In the genomic region with DNA sequence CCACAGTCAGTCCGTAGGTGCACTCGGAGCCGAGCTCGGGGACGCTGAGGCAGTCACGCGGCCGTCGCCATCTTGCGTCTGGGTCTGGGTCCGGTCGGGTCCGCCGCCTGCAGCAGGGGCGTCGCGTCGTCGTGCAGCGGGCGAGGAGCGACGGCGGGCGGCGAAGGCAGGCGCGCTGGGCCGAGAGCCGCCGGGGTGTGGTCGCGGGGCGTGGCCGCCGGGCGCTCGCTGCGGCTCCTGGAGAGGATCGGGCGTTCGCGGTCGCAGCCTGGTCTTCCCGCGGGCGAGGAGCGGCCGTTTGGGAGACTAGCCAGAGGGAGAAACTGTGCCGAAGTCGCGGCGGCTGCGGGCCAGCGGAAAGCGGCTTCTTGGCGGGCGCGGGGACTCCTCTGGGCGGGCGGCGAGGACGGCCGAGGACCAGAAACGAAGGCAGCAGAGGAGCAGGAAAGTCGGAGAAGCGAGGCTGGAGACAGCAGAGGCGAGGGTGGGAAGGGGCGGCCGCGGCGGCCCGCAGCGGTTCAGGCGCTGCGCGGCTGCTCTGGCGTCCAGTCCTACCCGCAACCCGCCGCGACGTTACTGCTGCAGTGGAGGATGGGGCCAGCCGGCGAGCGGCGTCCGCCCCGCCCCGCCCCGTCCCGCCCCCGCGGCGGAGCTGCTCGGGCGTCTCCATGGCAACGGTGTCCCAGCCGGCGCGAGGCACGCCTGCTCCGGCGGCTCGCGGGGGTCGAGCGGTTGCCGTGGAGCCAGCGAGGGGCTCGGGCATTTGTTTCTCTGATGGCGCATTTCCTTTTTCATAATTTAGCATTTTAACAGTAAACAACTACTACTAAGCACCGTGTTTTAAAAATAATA, we compare ENCODE assay signal across 8 cellular contexts. TPM values are rescaled to one million over a fixed set of nuclear protein-coding genes. Genes with fewer than 3 reads are reported as not detected.
DNase-seq lines count a peak whose midpoint lies in the region; ATAC-seq, FAIRE-seq and TF ChIP-seq lines count a peak whose summit lies in the region.

Gene PNMA1 (minus strand): TSS at position 581 of the 852 bp plus-strand sequence. CDS start 745 bp downstream, outside the sequence.

- H3K36me3 ChIP-seq in keratinocyte (ENCODE audit: control insufficient read depth in 2 of 2, extremely low read depth in 1 of 2, insufficient read depth in 2 of 2, low read length in 2 of 2), result peaks cover 13 to 22% of the 10 kb centered on the region in 2 experiments

- H3K27me3 ChIP-seq in AG04450 (ENCODE audit: control insufficient read depth, insufficient read depth, low read length) (no peaks in the 10 kb centered on the region), keratinocyte (ENCODE audit: control insufficient read depth, extremely low read depth, insufficient read depth, low read length) (no peaks in the 10 kb centered on the region)

- POLR2A ChIA-PET in AG04450 (lab: Yijun Ruan, JAX), result interaction anchor here (0.6 to 1.6 kb wide), 6 partner anchors 10 to 829 kb away, joined by 3 to 10 read pairs (median 4); no protein-coding TSS in a partner anchor

- H3K79me2 ChIP-seq in keratinocyte (ENCODE audit: control insufficient read depth, insufficient read depth, low read length), result peaks cover 15% of the 10 kb centered on the region

- H3K4me1 ChIP-seq in keratinocyte (ENCODE audit: control insufficient read depth, extremely low read depth, insufficient read depth, low read length), result peaks cover 18% of the 10 kb centered on the region

- ATAC-seq in GM19025 (IDR thresholded peaks at IDR 0.05; ENCODE audit: low read depth, unreplicated experiment) (peak; percentile 66), HG03280 (IDR thresholded peaks at IDR 0.05; ENCODE audit: unreplicated experiment) (peak; percentile 79)

- peak within 1 kb of the TSS; percentile 73 for H3K27ac ChIP-seq in AG04450 (ENCODE audit: low read depth, low read length)
- peak within 1 kb of the TSS; percentile 58 for H3K27ac ChIP-seq in keratinocyte (ENCODE audit: control insufficient read depth, insufficient read depth, low read length)

- peak within 1 kb of the TSS; percentile 88 for H3K4me3 ChIP-seq in AG04450 (ENCODE audit: low read depth, low read length)
- H3K4me3 ChIP-seq in keratinocyte (ENCODE audit: control insufficient read depth in 2 of 3, extremely low read depth in 1 of 3, insufficient read depth in 2 of 3, low read depth in 1 of 3, low read length in 3 of 3), result peak within 1 kb of the TSS; percentile 57 to 82 (median 75)

- H2AFZ ChIP-seq in keratinocyte (ENCODE audit: control insufficient read depth, low read length), result peak within 1 kb of the TSS; percentile 86

- peaks cover 3% of the 10 kb centered on the region for H4K20me1 ChIP-seq in keratinocyte (ENCODE audit: control insufficient read depth, extremely low read depth, insufficient read depth, low read length)

- CTCF ChIA-PET in AG04450 (lab: Charles Lee), result no interaction called here

- no peak for FAIRE-seq in keratinocyte (lab: Jason Lieb, UNC)

- no peaks in the 10 kb centered on the region for H3K9me1 ChIP-seq in keratinocyte (ENCODE audit: control insufficient read depth, extremely low read depth, insufficient read depth, low read length)

- peak within 1 kb of the TSS; percentile 93 for H3K4me2 ChIP-seq in keratinocyte (ENCODE audit: control insufficient read depth, extremely low read depth, insufficient read depth, low read depth, low read length)

- DNase-seq in AG04450 (ENCODE audit: low read depth, low spot score), result no peak
- DNase-seq in NCI-H345 treated with DMSO at 0.1 percent for 48 hours (lab: John Stamatoyannopoulos, UW; ENCODE audit: unreplicated experiment), result peak; percentile 84
- peak; percentile 86 for DNase-seq in activated CD4-positive, CD25-positive, alpha-beta regulatory T cell treated with anti-CD3 and anti-CD28 coated beads, Interleukin-2, amount 50 U/mL, for 72 hours
- DNase-seq in cerebellar cortex (ENCODE audit: low spot score), result peak; percentile 86
- DNase-seq in keratinocyte (ENCODE audit: low read depth, low spot score), result no peak
- DNase-seq in stimulated activated CD4-positive, alpha-beta T cell treated with anti-CD3 and anti-CD28 coated beads, Interleukin-12 subunit alpha, Interleukin-12 subunit beta, amount 100 ng/mL, for 48 hours (ENCODE audit: low read depth in 2 of 3, low spot score in 1 of 3), result peak; percentile 69 to 86 (median 72)

- dilution Hi-C loops in keratinocyte (cut with MboI; ENCODE audit: extremely low pct_ligation_motif_present, low sequenced_read_pairs), result no loop called here

- TF ChIP-seq CTCF in AG04450 (IDR thresholded peaks at IDR 0.05; ENCODE audit: low read depth, low read length) (no peak), keratinocyte (optimal IDR thresholded peaks at IDR 0.05 in 1 of 3, IDR thresholded peaks at IDR 0.05 in 1 of 3, conservative IDR thresholded peaks at IDR 0.05 in 1 of 3; ENCODE audit: extremely low read depth in 1 of 3, insufficient read depth in 2 of 3, low read length in 3 of 3) (no peak)

- H3K9me3 ChIP-seq in AG04450 (ENCODE audit: control insufficient read depth, insufficient read depth, low read length) (no peaks in the 10 kb centered on the region), keratinocyte (ENCODE audit: control insufficient read depth, low read depth, low read length) (no peaks in the 10 kb centered on the region)

- peak within 1 kb of the TSS; percentile 78 for H3K9ac ChIP-seq in keratinocyte (ENCODE audit: control insufficient read depth, extremely low read depth, insufficient read depth, low read length)

RNA-seq across cellular contexts. Expression of gene PNMA1, which starts in this region (rescaled TPM):
- 21.3 and 21.5 TPM in 2 replicates for polyA plus RNA-seq in AG04450 (2011; rRNA removed)
- polyA minus RNA-seq in AG04450 (2011; rRNA and poly(A)+ RNA removed), result 10.9 and 12.6 TPM in 2 replicates
- 5.9 to 16.8 TPM (median 8.2 TPM) in 3 replicates for polyA plus RNA-seq in keratinocyte
- 12.9 TPM for polyA plus RNA-seq in keratinocyte (2011; ENCODE audit: low read depth)
- 10.9 and 12.3 TPM in 2 replicates for polyA plus RNA-seq in keratinocyte (2011; cell fraction: cytosol; rRNA removed)
- polyA plus RNA-seq in keratinocyte (2011; cell fraction: nucleus; rRNA removed), result 24.4 and 25.3 TPM in 2 replicates
- polyA plus RNA-seq in keratinocyte (2012; ENCODE audit: low replicate concordance), result 19.9 and 21.2 TPM in 2 replicates
- polyA minus RNA-seq in keratinocyte, result 3.5 to 6.1 TPM (median 5.5 TPM) in 3 replicates
- polyA minus RNA-seq in keratinocyte (2011; cell fraction: cytosol; rRNA and poly(A)+ RNA removed), result 7.5 TPM
- polyA minus RNA-seq in keratinocyte (2011; cell fraction: nucleus; rRNA and poly(A)+ RNA removed), result 6.1 and 8.4 TPM in 2 replicates

Comparison
In these comparisons a context has a peak if more than half of its experiments do, and no peak if none do; other contexts are left out.
1. DNase-seq: peak in NCI-H345 treated with DMSO at 0.1 percent for 48 hours (single experiment), activated CD4-positive, CD25-positive, alpha-beta regulatory T cell treated with anti-CD3 and anti-CD28 coated beads, Interleukin-2, amount 50 U/mL, for 72 hours (single experiment), cerebellar cortex (single experiment) and stimulated activated CD4-positive, alpha-beta T cell treated with anti-CD3 and anti-CD28 coated beads, Interleukin-12 subunit alpha, Interleukin-12 subunit beta, amount 100 ng/mL, for 48 hours (3 of 3); none in AG04450 (single experiment) and keratinocyte (single experiment).